Comparison of ENCODE assay signal across 16 cellular contexts in the genomic region with DNA sequence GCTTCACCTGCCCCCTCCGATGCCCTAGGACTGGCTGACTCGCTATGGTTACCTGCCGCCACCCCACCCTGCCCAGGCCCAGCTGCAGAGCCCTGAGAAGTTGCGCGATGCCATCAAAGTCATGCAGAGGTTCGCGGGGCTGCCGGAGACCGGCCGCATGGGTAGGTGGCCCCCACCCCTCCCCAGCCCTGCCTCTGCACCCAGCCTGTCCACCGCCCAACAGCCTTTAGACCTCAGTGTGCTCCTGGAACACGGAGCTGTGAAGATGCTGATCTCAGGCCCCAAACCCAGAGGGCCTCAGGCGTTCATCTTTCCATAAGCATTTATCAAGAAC. TPM values are rescaled to one million over a fixed set of nuclear protein-coding genes. Genes with fewer than 3 reads are reported as not detected.
DNase-seq lines count a peak whose midpoint lies in the region; ATAC-seq and TF ChIP-seq lines count a peak whose summit lies in the region.
"Had no signal": no experiment of that assay in that cellular context is flagged by ENCODE, and none has a peak within 500 bp of the region (broad histone marks: within the 10 kb centered on the region; RNA-seq: fewer than 3 reads in every experiment).

No MANE protein-coding gene starts in this region.

- H3K18ac ChIP-seq in mesenchymal stem cell (ENCODE audit: low read depth in 1 of 2, low read length in 2 of 2): no peak overlapping the region

- peak overlapping the region; percentile 90 for H3K4me3 Mint-ChIP-seq in activated naive CD8-positive, alpha-beta T cell treated with anti-CD3 and anti-CD28 coated beads, Interleukin-2, amount 10 ng/mL, durations not matched to agents 7 days and 5 days
- H3K4me3 Mint-ChIP-seq in activated naive CD8-positive, alpha-beta T cell treated with anti-CD3 and anti-CD28 coated beads for 36 hours: no peak overlapping the region
- peak overlapping the region; percentile 77 for H3K4me3 Mint-ChIP-seq in T-helper 2 cell treated with Interferon-gamma antibody and Interleukin-4, amounts not matched to agents 5 μg/mL and 100 μg/mL, for 36 hours
- H3K4me3 Mint-ChIP-seq in immature natural killer cell: peak overlapping the region in 3 of 5 donors; percentile 20 to 63 (median 55)

- peaks cover 42% of the 10 kb centered on the region for H3K4me1 Mint-ChIP-seq in activated naive CD8-positive, alpha-beta T cell treated with anti-CD3 and anti-CD28 coated beads, Interleukin-2, amount 10 ng/mL, durations not matched to agents 7 days and 5 days
- H3K4me1 Mint-ChIP-seq in activated naive CD8-positive, alpha-beta T cell treated with anti-CD3 and anti-CD28 coated beads for 36 hours: peaks cover 19% of the 10 kb centered on the region
- peaks cover 40% of the 10 kb centered on the region for H3K4me1 Mint-ChIP-seq in T-helper 2 cell treated with Interferon-gamma antibody and Interleukin-4, amounts not matched to agents 5 μg/mL and 100 μg/mL, for 36 hours (ENCODE audit: low read depth)
- H3K4me1 Mint-ChIP-seq in immature natural killer cell: peaks cover 37 to 39% of the 10 kb centered on the region in 2 donors

- peaks cover 25% of the 10 kb centered on the region for H3K27me3 Mint-ChIP-seq in activated naive CD8-positive, alpha-beta T cell treated with anti-CD3 and anti-CD28 coated beads, Interleukin-2, amount 10 ng/mL, durations not matched to agents 7 days and 5 days
- peaks cover 53% of the 10 kb centered on the region for H3K27me3 Mint-ChIP-seq in activated naive CD8-positive, alpha-beta T cell treated with anti-CD3 and anti-CD28 coated beads for 36 hours
- H3K27me3 Mint-ChIP-seq in T-helper 2 cell treated with Interferon-gamma antibody and Interleukin-4, amounts not matched to agents 5 μg/mL and 100 μg/mL, for 36 hours (ENCODE audit: low read depth): peaks cover 30% of the 10 kb centered on the region
- H3K27me3 Mint-ChIP-seq in immature natural killer cell (ENCODE audit: low read depth in 3 of 3): peaks cover 22 to 29% (median 27%) of the 10 kb centered on the region in 3 donors

- POLR2A ChIA-PET in activated naive CD8-positive, alpha-beta T cell treated with anti-CD3 and anti-CD28 coated beads, Interleukin-2, amount 10 ng/mL, durations not matched to agents 7 days and 5 days (lab: Charles Lee): interaction anchor here (0.7 to 11.6 kb wide), 16 partner anchors 8 to 102 kb away, joined by 3 to 131 read pairs (median 6); partner anchors contain the start of genes HCFC1R1, IL32, THOC6 and TNFRSF12A

- H3K27ac ChIP-seq in upper lobe of left lung (peak overlapping the region; percentile 32 to 85 (median 70)), mesenchymal stem cell (ENCODE audit: low read length, poor library complexity, severe bottlenecking) (no peak overlapping the region)
- H3K27ac ChIP-seq: foreskin keratinocyte, KMS-11 had no signal

- no peak overlapping the region for H2AK5ac ChIP-seq in mesenchymal stem cell (ENCODE audit: low read length, severe bottlenecking)

- H3K4me2 ChIP-seq in mesenchymal stem cell (ENCODE audit: low read length, poor library complexity, severe bottlenecking): no peak overlapping the region
- H3K4me2 ChIP-seq: KMS-11 had no signal

- no peak overlapping the region for H2BK120ac ChIP-seq in mesenchymal stem cell (ENCODE audit: low read depth, low read length)

- no peak overlapping the region for H3K4ac ChIP-seq in mesenchymal stem cell (ENCODE audit: low read depth in 1 of 2, low read length in 2 of 2)

- no peak for TF ChIP-seq EP300 in upper lobe of left lung (IDR thresholded peaks at IDR 0.05)

- no peak for TF ChIP-seq POLR2A in upper lobe of left lung (IDR thresholded peaks at IDR 0.05)

- H3K36me3 ChIP-seq in upper lobe of left lung (no peaks in the 10 kb centered on the region), mesenchymal stem cell (ENCODE audit: control insufficient read depth in 1 of 2, insufficient read depth in 2 of 2, low read depth in 1 of 2, low read length in 2 of 2) (no peaks in the 10 kb centered on the region)

- H3K27ac Mint-ChIP-seq in activated naive CD8-positive, alpha-beta T cell treated with anti-CD3 and anti-CD28 coated beads, Interleukin-2, amount 10 ng/mL, durations not matched to agents 7 days and 5 days: peak overlapping the region; percentile 59
- H3K27ac Mint-ChIP-seq in activated naive CD8-positive, alpha-beta T cell treated with anti-CD3 and anti-CD28 coated beads for 36 hours: no peak overlapping the region
- H3K27ac Mint-ChIP-seq in T-helper 2 cell treated with Interferon-gamma antibody and Interleukin-4, amounts not matched to agents 5 μg/mL and 100 μg/mL, for 36 hours: peak overlapping the region; percentile 83
- no peak overlapping the region for H3K27ac Mint-ChIP-seq in immature natural killer cell

- H3K36me3 Mint-ChIP-seq in activated naive CD8-positive, alpha-beta T cell treated with anti-CD3 and anti-CD28 coated beads, Interleukin-2, amount 10 ng/mL, durations not matched to agents 7 days and 5 days: peaks cover 31% of the 10 kb centered on the region
- no peaks in the 10 kb centered on the region for H3K36me3 Mint-ChIP-seq in activated naive CD8-positive, alpha-beta T cell treated with anti-CD3 and anti-CD28 coated beads for 36 hours
- H3K36me3 Mint-ChIP-seq in T-helper 2 cell treated with Interferon-gamma antibody and Interleukin-4, amounts not matched to agents 5 μg/mL and 100 μg/mL, for 36 hours (ENCODE audit: low read depth): peaks cover 34% of the 10 kb centered on the region
- H3K36me3 Mint-ChIP-seq in immature natural killer cell: peaks cover 0 to 4% (median 0%) of the 10 kb centered on the region in 3 donors

- no peak overlapping the region for H3K9ac ChIP-seq in mesenchymal stem cell (ENCODE audit: low read length)
- H3K9ac ChIP-seq: KMS-11 had no signal

- 23 to 33% methylated on average over 1 to 13 of the region's 13 CpGs for whole genome bisulfite sequencing in upper lobe of left lung, 2 donors
- WGBS in mesenchymal stem cell: 25% methylated on average over 13 of the region's 13 CpGs

- no peak overlapping the region for H3K14ac ChIP-seq in mesenchymal stem cell (ENCODE audit: low read length in 2 of 2)

- H4K8ac ChIP-seq in mesenchymal stem cell (ENCODE audit: low read length): no peak overlapping the region

- no peak for ATAC-seq in activated naive CD8-positive, alpha-beta T cell treated with anti-CD3 and anti-CD28 coated beads, Interleukin-2, amount 10 ng/mL, durations not matched to agents 7 days and 5 days (ENCODE audit: low read depth)
- ATAC-seq in upper lobe of left lung (ENCODE audit: low FRiP score in 2 of 2) (no peak), HG03097 (IDR thresholded peaks at IDR 0.05; ENCODE audit: low FRiP score, unreplicated experiment) (no peak)
- ATAC-seq: foreskin keratinocyte, SK-N-SH treated with all-trans-retinoic acid at 6 μM for 48 hours had no signal

- no peak overlapping the region for H2BK5ac ChIP-seq in mesenchymal stem cell (ENCODE audit: low read depth, low read length, poor library complexity, severe bottlenecking)

- TF ChIP-seq CTCF in upper lobe of left lung (IDR thresholded peaks at IDR 0.05): no peak

- no peak overlapping the region for H3K23ac ChIP-seq in mesenchymal stem cell (ENCODE audit: low read length in 2 of 2)

- H3K4me1 ChIP-seq in upper lobe of left lung: peaks cover 21 to 34% (median 25%) of the 10 kb centered on the region in 4 donors
- peaks cover 16% of the 10 kb centered on the region for H3K4me1 ChIP-seq in mesenchymal stem cell (ENCODE audit: control insufficient read depth, insufficient read depth, low read depth, low read length)
- H3K4me1 ChIP-seq: foreskin keratinocyte had no signal

- no peak overlapping the region for H2BK12ac ChIP-seq in mesenchymal stem cell (ENCODE audit: low read length in 2 of 2)

- H3K27me3 ChIP-seq in upper lobe of left lung (peaks cover 0 to 36% (median 26%) of the 10 kb centered on the region in 4 donors), mesenchymal stem cell (ENCODE audit: control insufficient read depth in 1 of 2, insufficient read depth in 1 of 2, low read length in 2 of 2) (peaks cover 80 to 82% of the 10 kb centered on the region in 2 experiments)

- H2BK15ac ChIP-seq in mesenchymal stem cell (ENCODE audit: low read depth, poor library complexity, severe bottlenecking): no peak overlapping the region

- no peak overlapping the region for H4K91ac ChIP-seq in mesenchymal stem cell (ENCODE audit: low read length)

- no peak overlapping the region for H2AFZ ChIP-seq in mesenchymal stem cell (ENCODE audit: low read depth, low read length)

- H3K4me3 ChIP-seq in upper lobe of left lung: peak overlapping the region in 3 of 4 donors; percentile 38 to 54 (median 50)
- H3K4me3 ChIP-seq in mesenchymal stem cell (ENCODE audit: insufficient read depth in 1 of 2, low read depth in 1 of 2, low read length in 2 of 2): no peak overlapping the region

- H3K79me1 ChIP-seq in mesenchymal stem cell (replicated peaks; ENCODE audit: low read length, poor library complexity, severe bottlenecking): no peaks in the 10 kb centered on the region

- H3K9me3 Mint-ChIP-seq in activated naive CD8-positive, alpha-beta T cell treated with anti-CD3 and anti-CD28 coated beads, Interleukin-2, amount 10 ng/mL, durations not matched to agents 7 days and 5 days: no peaks in the 10 kb centered on the region
- no peaks in the 10 kb centered on the region for H3K9me3 Mint-ChIP-seq in activated naive CD8-positive, alpha-beta T cell treated with anti-CD3 and anti-CD28 coated beads for 36 hours
- no peaks in the 10 kb centered on the region for H3K9me3 Mint-ChIP-seq in T-helper 2 cell treated with Interferon-gamma antibody and Interleukin-4, amounts not matched to agents 5 μg/mL and 100 μg/mL, for 36 hours
- H3K9me3 Mint-ChIP-seq in immature natural killer cell: no peaks in the 10 kb centered on the region

- H3K9me3 ChIP-seq in upper lobe of left lung (no peaks in the 10 kb centered on the region), mesenchymal stem cell (ENCODE audit: control insufficient read depth, low read length) (no peaks in the 10 kb centered on the region)

- no peak for DNase-seq in activated naive CD8-positive, alpha-beta T cell treated with anti-CD3 and anti-CD28 coated beads, Interleukin-2, amount 10 ng/mL, durations not matched to agents 7 days and 5 days
- DNase-seq in activated naive CD8-positive, alpha-beta T cell treated with anti-CD3 and anti-CD28 coated beads for 36 hours: no peak
- no peak for DNase-seq in T-helper 2 cell treated with Interferon-gamma antibody and Interleukin-4, amounts not matched to agents 5 μg/mL and 100 μg/mL, for 36 hours (ENCODE audit: low spot score)
- DNase-seq in immature natural killer cell: no peak
- DNase-seq in upper lobe of left lung: peak in 1 of 2 donors; percentile 80
- no peak for DNase-seq in NCI-H2081 (lab: John Stamatoyannopoulos, UW)
- DNase-seq in mesenchymal stem cell: no peak
- DNase-seq: ACHN; foreskin keratinocyte; NCI-H1436; stimulated activated CD4-positive, alpha-beta T cell treated with anti-CD3 and anti-CD28 coated beads, Interleukin-2, amount 100 ng/mL, for 48 hours had no signal

RNA-seq across cellular contexts. Expression of gene MMP25, which starts 1.0 kb away (rescaled TPM):
- 10 to 100 TPM; 49.3 to 60.4 TPM for total RNA-seq in activated naive CD8-positive, alpha-beta T cell treated with anti-CD3 and anti-CD28 coated beads, Interleukin-2, amount 10 ng/mL, durations not matched to agents 7 days and 5 days
- 1 to 10 TPM in 1 of 2 experiments, under 1 TPM in 1; 0.99 to 1.6 TPM for total RNA-seq in activated naive CD8-positive, alpha-beta T cell treated with anti-CD3 and anti-CD28 coated beads for 36 hours
- polyA plus RNA-seq in immature natural killer cell: 1 to 10 TPM in 1 of 3 donors, under 1 TPM in 2; 0.19 to 2.2 (median 0.73) TPM
- 10 to 100 TPM; 10.0 to 41.4 (median 20.5) TPM for total RNA-seq in upper lobe of left lung
- polyA plus RNA-seq in mesenchymal stem cell (2013, experiment 1 of 2): 0.01 TPM
- polyA plus RNA-seq in mesenchymal stem cell (2013, experiment 2 of 2): 0.01 TPM

RNA-seq across cellular contexts. Expression of gene BICDL2, which starts 10.6 kb away (rescaled TPM):
- 1 to 10 TPM; 1.6 TPM for total RNA-seq in activated naive CD8-positive, alpha-beta T cell treated with anti-CD3 and anti-CD28 coated beads, Interleukin-2, amount 10 ng/mL, durations not matched to agents 7 days and 5 days
- under 1 TPM; 0.31 to 0.56 TPM for total RNA-seq in activated naive CD8-positive, alpha-beta T cell treated with anti-CD3 and anti-CD28 coated beads for 36 hours
- polyA plus RNA-seq in immature natural killer cell: not detected
- total RNA-seq in upper lobe of left lung: 10 to 100 TPM; 18.5 to 98.5 (median 35.0) TPM
- not detected for polyA plus RNA-seq in mesenchymal stem cell (2013, experiment 1 of 2)
- polyA plus RNA-seq in mesenchymal stem cell (2013, experiment 2 of 2): not detected
- total RNA-seq: OCI-LY7, right cardiac atrium had no signal
- polyA plus RNA-seq: right cardiac atrium had no signal

RNA-seq across cellular contexts. Expression of gene IL32, which starts 18.1 kb away (rescaled TPM):
- total RNA-seq in activated naive CD8-positive, alpha-beta T cell treated with anti-CD3 and anti-CD28 coated beads, Interleukin-2, amount 10 ng/mL, durations not matched to agents 7 days and 5 days: 1,000 to 10,000 TPM; 2,319 to 2,425 TPM
- total RNA-seq in activated naive CD8-positive, alpha-beta T cell treated with anti-CD3 and anti-CD28 coated beads for 36 hours: 1,000 to 10,000 TPM; 1,056 to 1,060 TPM
- polyA plus RNA-seq in immature natural killer cell: 1,000 to 10,000 TPM in 1 of 3 donors, 100 to 1,000 TPM in 2; 878 to 1,331 (median 944) TPM
- total RNA-seq in upper lobe of left lung: 100 to 1,000 TPM in 3 of 6 donors, 10 to 100 TPM in 3; 31.4 to 220 (median 116) TPM
- polyA plus RNA-seq in mesenchymal stem cell (2013, experiment 1 of 2): 5.7 TPM
- 5.9 TPM for polyA plus RNA-seq in mesenchymal stem cell (2013, experiment 2 of 2)
- total RNA-seq: OCI-LY7 had no signal

RNA-seq across cellular contexts. Expression of gene THOC6, which starts 23.5 kb away (rescaled TPM):
- 10 to 100 TPM; 36.3 to 36.9 TPM for total RNA-seq in activated naive CD8-positive, alpha-beta T cell treated with anti-CD3 and anti-CD28 coated beads, Interleukin-2, amount 10 ng/mL, durations not matched to agents 7 days and 5 days
- total RNA-seq in activated naive CD8-positive, alpha-beta T cell treated with anti-CD3 and anti-CD28 coated beads for 36 hours: 10 to 100 TPM; 48.7 to 53.1 TPM
- 10 to 100 TPM; 40.1 to 45.4 (median 42.1) TPM for polyA plus RNA-seq in immature natural killer cell
- 10 to 100 TPM; 18.5 to 40.8 (median 33.1) TPM for total RNA-seq in upper lobe of left lung
- polyA plus RNA-seq in mesenchymal stem cell (2013, experiment 1 of 2): 11.3 TPM
- 11.1 TPM for polyA plus RNA-seq in mesenchymal stem cell (2013, experiment 2 of 2)

RNA-seq across cellular contexts. Expression of gene HCFC1R1, which starts 23.6 kb away (rescaled TPM):
- 10 to 100 TPM; 38.1 to 42.6 TPM for total RNA-seq in activated naive CD8-positive, alpha-beta T cell treated with anti-CD3 and anti-CD28 coated beads, Interleukin-2, amount 10 ng/mL, durations not matched to agents 7 days and 5 days
- 10 to 100 TPM; 23.4 to 23.7 TPM for total RNA-seq in activated naive CD8-positive, alpha-beta T cell treated with anti-CD3 and anti-CD28 coated beads for 36 hours
- 10 to 100 TPM; 17.2 to 37.3 (median 21.5) TPM for polyA plus RNA-seq in immature natural killer cell
- total RNA-seq in upper lobe of left lung: 10 to 100 TPM; 28.3 to 85.1 (median 42.2) TPM
- polyA plus RNA-seq in mesenchymal stem cell (2013, experiment 1 of 2): 159 TPM
- 165 TPM for polyA plus RNA-seq in mesenchymal stem cell (2013, experiment 2 of 2)

Comparison
In these comparisons a context has a peak if more than half of its experiments do, and no peak if none do; other contexts are left out.
1. H3K27ac Mint-ChIP-seq: peak in activated naive CD8-positive, alpha-beta T cell treated with anti-CD3 and anti-CD28 coated beads, Interleukin-2, amount 10 ng/mL, durations not matched to agents 7 days and 5 days (single experiment) and T-helper 2 cell treated with Interferon-gamma antibody and Interleukin-4, amounts not matched to agents 5 μg/mL and 100 μg/mL, for 36 hours (single experiment); none in activated naive CD8-positive, alpha-beta T cell treated with anti-CD3 and anti-CD28 coated beads for 36 hours (single experiment) and immature natural killer cell (0 of 6).
2. RNA of gene MMP25, which starts 1.0 kb away (total RNA-seq): 49.3 to 60.4 TPM in activated naive CD8-positive, alpha-beta T cell treated with anti-CD3 and anti-CD28 coated beads, Interleukin-2, amount 10 ng/mL, durations not matched to agents 7 days and 5 days and 10.0 to 41.4 TPM in upper lobe of left lung; 0.99 to 1.6 TPM in activated naive CD8-positive, alpha-beta T cell treated with anti-CD3 and anti-CD28 coated beads for 36 hours; every median in the first group is over 4 times any median in the second.
3. H3K4me3 ChIP-seq: peak in upper lobe of left lung (3 of 4); none in mesenchymal stem cell (0 of 2).
4. RNA of gene BICDL2, which starts 10.6 kb away (total RNA-seq): 18.5 to 98.5 TPM in upper lobe of left lung; 1.6 TPM in activated naive CD8-positive, alpha-beta T cell treated with anti-CD3 and anti-CD28 coated beads, Interleukin-2, amount 10 ng/mL, durations not matched to agents 7 days and 5 days and 0.31 to 0.56 TPM in activated naive CD8-positive, alpha-beta T cell treated with anti-CD3 and anti-CD28 coated beads for 36 hours; every median in the first group is over 4 times any median in the second.
5. RNA of gene IL32, which starts 18.1 kb away (total RNA-seq): 2,319 to 2,425 TPM in activated naive CD8-positive, alpha-beta T cell treated with anti-CD3 and anti-CD28 coated beads, Interleukin-2, amount 10 ng/mL, durations not matched to agents 7 days and 5 days and 1,056 to 1,060 TPM in activated naive CD8-positive, alpha-beta T cell treated with anti-CD3 and anti-CD28 coated beads for 36 hours; 31.4 to 220 TPM in upper lobe of left lung; every median in the first group is over 4 times any median in the second.